12 cellular contexts compared by ENCODE assay signal in the genomic region with DNA sequence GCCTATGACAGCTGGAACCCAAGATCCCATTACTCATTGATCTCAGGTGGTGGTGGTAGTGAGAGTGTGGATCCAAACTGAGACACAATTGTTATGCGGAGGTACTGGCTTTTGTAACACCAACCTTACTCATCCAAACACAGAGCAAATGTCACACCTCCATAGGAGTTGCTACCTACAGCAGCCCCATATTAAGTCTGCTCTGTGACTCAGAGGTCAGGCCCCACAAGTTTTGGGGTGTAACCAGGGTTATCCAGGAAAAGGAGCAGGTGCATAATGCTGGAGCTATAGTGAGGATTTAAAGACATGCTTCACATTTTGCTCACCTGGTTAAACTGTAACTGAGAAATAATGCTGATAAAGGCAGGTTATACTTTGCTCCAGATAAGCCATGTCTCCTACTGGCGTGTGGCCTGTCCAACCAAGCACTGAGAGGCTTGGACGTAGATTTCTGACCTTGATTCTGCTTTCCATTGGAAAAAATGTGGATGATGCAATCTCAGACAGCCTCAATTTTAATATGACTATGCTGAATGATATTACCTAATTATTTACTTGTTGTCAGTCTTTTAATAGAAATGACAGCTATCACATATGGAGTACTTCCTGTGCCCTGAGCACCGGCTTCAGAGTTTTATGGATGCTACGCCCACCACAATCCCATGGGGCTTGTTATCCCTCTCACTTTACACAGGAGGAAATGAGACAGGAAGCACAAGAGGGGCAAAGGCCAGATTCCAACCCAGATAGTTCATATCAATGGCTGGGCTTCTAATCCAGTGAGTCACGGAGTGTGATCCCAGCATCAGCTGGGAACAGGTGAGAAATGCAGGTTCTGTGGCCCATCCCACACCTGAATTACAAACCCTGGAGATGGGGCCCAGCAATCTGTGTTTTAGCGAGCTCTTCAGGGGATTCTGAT.
DNase-seq lines count a peak whose midpoint lies in the region; ATAC-seq and TF ChIP-seq lines count a peak whose summit lies in the region.
"Had no signal": no experiment of that assay in that cellular context is flagged by ENCODE, and none has a peak within 500 bp of the region (broad histone marks: within the 10 kb centered on the region; RNA-seq: fewer than 3 reads in every experiment).

No MANE protein-coding gene starts in this region.

- intact Hi-C loops in sciatic nerve (cut with DNase I): no loop called here

- no peak overlapping the region for H3K27ac ChIP-seq in RWPE1
- H3K27ac ChIP-seq in foreskin keratinocyte: no peak overlapping the region
- H3K27ac ChIP-seq: uterus had no signal

- peaks cover 18% of the 10 kb centered on the region for H3K4me1 ChIP-seq in foreskin keratinocyte
- H3K4me1 ChIP-seq: uterus had no signal

- CTCF ChIA-PET in RWPE1 (lab: Yijun Ruan, JAX): no interaction called here
- CTCF ChIA-PET in activated CD4-positive, alpha-beta memory T cell treated with anti-CD3 and anti-CD28 coated beads, Interleukin-2, amount 10 ng/mL, durations not matched to agents 7 days and 5 days (lab: Charles Lee): no interaction called here

- H3K9me3 Mint-ChIP-seq in activated CD4-positive, alpha-beta memory T cell treated with anti-CD3 and anti-CD28 coated beads, Interleukin-2, amount 10 ng/mL, durations not matched to agents 7 days and 5 days: no peaks in the 10 kb centered on the region
- H3K9me3 Mint-ChIP-seq: effector memory CD8-positive, alpha-beta T cell had no signal

- H3K4me3 Mint-ChIP-seq in activated CD4-positive, alpha-beta memory T cell treated with anti-CD3 and anti-CD28 coated beads, Interleukin-2, amount 10 ng/mL, durations not matched to agents 7 days and 5 days: no peak overlapping the region
- H3K4me3 Mint-ChIP-seq: effector memory CD8-positive, alpha-beta T cell had no signal

- H3K4me1 Mint-ChIP-seq in activated CD4-positive, alpha-beta memory T cell treated with anti-CD3 and anti-CD28 coated beads, Interleukin-2, amount 10 ng/mL, durations not matched to agents 7 days and 5 days: no peaks in the 10 kb centered on the region

- no peak overlapping the region for H3K4me3 ChIP-seq in HFF-Myc (replicated peaks; ENCODE audit: low read depth, low read length)
- H3K4me3 ChIP-seq: uterus had no signal

- H3K27ac Mint-ChIP-seq in activated CD4-positive, alpha-beta memory T cell treated with anti-CD3 and anti-CD28 coated beads, Interleukin-2, amount 10 ng/mL, durations not matched to agents 7 days and 5 days: no peak overlapping the region
- H3K27ac Mint-ChIP-seq: effector memory CD8-positive, alpha-beta T cell had no signal

- POLR2A ChIA-PET in RWPE1 (lab: Yijun Ruan, JAX; ENCODE audit: low non-redundant PET): no interaction called here
- POLR2A ChIA-PET in activated CD4-positive, alpha-beta memory T cell treated with anti-CD3 and anti-CD28 coated beads, Interleukin-2, amount 10 ng/mL, durations not matched to agents 7 days and 5 days (lab: Charles Lee): no interaction called here

- H3K36me3 Mint-ChIP-seq in activated CD4-positive, alpha-beta memory T cell treated with anti-CD3 and anti-CD28 coated beads, Interleukin-2, amount 10 ng/mL, durations not matched to agents 7 days and 5 days (ENCODE audit: low read depth): no peaks in the 10 kb centered on the region

- DNase-seq in HFF-Myc (ENCODE audit: extremely low read depth, low read depth) (peak; percentile 7), RWPE1 (ENCODE audit: low spot score) (peak; percentile 34), foreskin keratinocyte (peak; percentile 54 to 83), sciatic nerve (ENCODE audit: low spot score) (no peak)
- no peak for DNase-seq in activated CD4-positive, alpha-beta memory T cell treated with anti-CD3 and anti-CD28 coated beads, Interleukin-2, amount 10 ng/mL, durations not matched to agents 7 days and 5 days
- DNase-seq: effector memory CD8-positive, alpha-beta T cell; GOT3; NCI-H1930; posterior cingulate gyrus; uterus had no signal

- ATAC-seq in foreskin keratinocyte: peak; percentile 46
- ATAC-seq in sciatic nerve: peak; percentile 22
- no peak for ATAC-seq in HG02938 (IDR thresholded peaks at IDR 0.05; ENCODE audit: unreplicated experiment)
- no peak for ATAC-seq in SK-N-SH treated with all-trans-retinoic acid at 6 μM for 48 hours
- ATAC-seq: effector memory CD8-positive, alpha-beta T cell had no signal

- H3K27me3 Mint-ChIP-seq in activated CD4-positive, alpha-beta memory T cell treated with anti-CD3 and anti-CD28 coated beads, Interleukin-2, amount 10 ng/mL, durations not matched to agents 7 days and 5 days: no peaks in the 10 kb centered on the region
- H3K27me3 Mint-ChIP-seq: effector memory CD8-positive, alpha-beta T cell had no signal

- peaks cover 3% of the 10 kb centered on the region for H3K27me3 ChIP-seq in foreskin keratinocyte
- H3K27me3 ChIP-seq: uterus had no signal

- TF ChIP-seq CTCF in HFF-Myc (IDR thresholded peaks at IDR 0.05; ENCODE audit: low read depth, low read length, missing control alignments) (no peak), RWPE1 (conservative IDR thresholded peaks at IDR 0.05; ENCODE audit: low read depth) (no peak), foreskin keratinocyte (conservative IDR thresholded peaks at IDR 0.05) (no peak)

TF ChIP-seq in SK-N-SH treated with all-trans-retinoic acid at 6 μM for 48 hours, 23 proteins besides CTCF, POLR2A, EP300 and RAD21:
- TF ChIP-seq BACH2 (CRISPR knock-in tag; IDR thresholded peaks at IDR 0.05; ENCODE audit: borderline replicate concordance) (no peak), ZFP3 (CRISPR knock-in tag; IDR thresholded peaks at IDR 0.05) (no peak), ZNF70 (CRISPR knock-in tag; IDR thresholded peaks at IDR 0.05) (no peak), ISL1 (CRISPR knock-in tag; IDR thresholded peaks at IDR 0.05) (no peak), SNAI2 (CRISPR knock-in tag; IDR thresholded peaks at IDR 0.05) (no peak), RARB (CRISPR knock-in tag; IDR thresholded peaks at IDR 0.05) (no peak), ZFP30 (CRISPR knock-in tag; IDR thresholded peaks at IDR 0.05) (no peak), ZC3H10 (CRISPR knock-in tag; IDR thresholded peaks at IDR 0.05) (no peak), ZNF565 (CRISPR knock-in tag; conservative IDR thresholded peaks at IDR 0.05; ENCODE audit: low read depth) (no peak), CSDC2 (CRISPR knock-in tag; IDR thresholded peaks at IDR 0.05) (no peak)
- TF ChIP-seq, protein P1, sequence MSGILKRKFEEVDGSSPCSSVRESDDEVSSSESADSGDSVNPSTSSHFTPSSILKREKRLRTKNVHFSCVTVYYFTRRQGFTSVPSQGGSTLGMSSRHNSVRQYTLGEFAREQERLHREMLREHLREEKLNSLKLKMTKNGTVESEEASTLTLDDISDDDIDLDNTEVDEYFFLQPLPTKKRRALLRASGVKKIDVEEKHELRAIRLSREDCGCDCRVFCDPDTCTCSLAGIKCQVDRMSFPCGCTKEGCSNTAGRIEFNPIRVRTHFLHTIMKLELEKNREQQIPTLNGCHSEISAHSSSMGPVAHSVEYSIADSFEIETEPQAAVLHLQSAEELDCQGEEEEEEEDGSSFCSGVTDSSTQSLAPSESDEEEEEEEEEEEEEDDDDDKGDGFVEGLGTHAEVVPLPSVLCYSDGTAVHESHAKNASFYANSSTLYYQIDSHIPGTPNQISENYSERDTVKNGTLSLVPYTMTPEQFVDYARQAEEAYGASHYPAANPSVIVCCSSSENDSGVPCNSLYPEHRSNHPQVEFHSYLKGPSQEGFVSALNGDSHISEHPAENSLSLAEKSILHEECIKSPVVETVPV (CRISPR knock-in tag; IDR thresholded peaks at IDR 0.05): no peak
- TF ChIP-seq, protein P2, sequence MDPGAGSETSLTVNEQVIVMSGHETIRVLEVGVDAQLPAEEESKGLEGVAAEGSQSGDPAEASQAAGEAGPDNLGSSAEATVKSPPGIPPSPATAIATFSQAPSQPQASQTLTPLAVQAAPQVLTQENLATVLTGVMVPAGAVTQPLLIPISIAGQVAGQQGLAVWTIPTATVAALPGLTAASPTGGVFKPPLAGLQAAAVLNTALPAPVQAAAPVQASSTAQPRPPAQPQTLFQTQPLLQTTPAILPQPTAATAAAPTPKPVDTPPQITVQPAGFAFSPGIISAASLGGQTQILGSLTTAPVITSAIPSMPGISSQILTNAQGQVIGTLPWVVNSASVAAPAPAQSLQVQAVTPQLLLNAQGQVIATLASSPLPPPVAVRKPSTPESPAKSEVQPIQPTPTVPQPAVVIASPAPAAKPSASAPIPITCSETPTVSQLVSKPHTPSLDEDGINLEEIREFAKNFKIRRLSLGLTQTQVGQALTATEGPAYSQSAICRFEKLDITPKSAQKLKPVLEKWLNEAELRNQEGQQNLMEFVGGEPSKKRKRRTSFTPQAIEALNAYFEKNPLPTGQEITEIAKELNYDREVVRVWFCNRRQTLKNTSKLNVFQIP (CRISPR knock-in tag; IDR thresholded peaks at IDR 0.05; ENCODE audit: borderline replicate concordance, low read depth): no peak
- TF ChIP-seq, protein P3, sequence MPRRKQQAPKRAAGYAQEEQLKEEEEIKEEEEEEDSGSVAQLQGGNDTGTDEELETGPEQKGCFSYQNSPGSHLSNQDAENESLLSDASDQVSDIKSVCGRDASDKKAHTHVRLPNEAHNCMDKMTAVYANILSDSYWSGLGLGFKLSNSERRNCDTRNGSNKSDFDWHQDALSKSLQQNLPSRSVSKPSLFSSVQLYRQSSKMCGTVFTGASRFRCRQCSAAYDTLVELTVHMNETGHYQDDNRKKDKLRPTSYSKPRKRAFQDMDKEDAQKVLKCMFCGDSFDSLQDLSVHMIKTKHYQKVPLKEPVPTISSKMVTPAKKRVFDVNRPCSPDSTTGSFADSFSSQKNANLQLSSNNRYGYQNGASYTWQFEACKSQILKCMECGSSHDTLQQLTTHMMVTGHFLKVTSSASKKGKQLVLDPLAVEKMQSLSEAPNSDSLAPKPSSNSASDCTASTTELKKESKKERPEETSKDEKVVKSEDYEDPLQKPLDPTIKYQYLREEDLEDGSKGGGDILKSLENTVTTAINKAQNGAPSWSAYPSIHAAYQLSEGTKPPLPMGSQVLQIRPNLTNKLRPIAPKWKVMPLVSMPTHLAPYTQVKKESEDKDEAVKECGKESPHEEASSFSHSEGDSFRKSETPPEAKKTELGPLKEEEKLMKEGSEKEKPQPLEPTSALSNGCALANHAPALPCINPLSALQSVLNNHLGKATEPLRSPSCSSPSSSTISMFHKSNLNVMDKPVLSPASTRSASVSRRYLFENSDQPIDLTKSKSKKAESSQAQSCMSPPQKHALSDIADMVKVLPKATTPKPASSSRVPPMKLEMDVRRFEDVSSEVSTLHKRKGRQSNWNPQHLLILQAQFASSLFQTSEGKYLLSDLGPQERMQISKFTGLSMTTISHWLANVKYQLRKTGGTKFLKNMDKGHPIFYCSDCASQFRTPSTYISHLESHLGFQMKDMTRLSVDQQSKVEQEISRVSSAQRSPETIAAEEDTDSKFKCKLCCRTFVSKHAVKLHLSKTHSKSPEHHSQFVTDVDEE (CRISPR knock-in tag; IDR thresholded peaks at IDR 0.05): no peak

Comparison
In these comparisons a context has a peak if more than half of its experiments do, and no peak if none do; other contexts are left out.
1. DNase-seq: peak in HFF-Myc (single experiment), RWPE1 (single experiment) and foreskin keratinocyte (2 of 2); none in sciatic nerve (single experiment) and activated CD4-positive, alpha-beta memory T cell treated with anti-CD3 and anti-CD28 coated beads, Interleukin-2, amount 10 ng/mL, durations not matched to agents 7 days and 5 days (single experiment).
2. ATAC-seq: peak in foreskin keratinocyte (single experiment) and sciatic nerve (single experiment); none in HG02938 (single experiment) and SK-N-SH treated with all-trans-retinoic acid at 6 μM for 48 hours (single experiment).